In the genomic region with DNA sequence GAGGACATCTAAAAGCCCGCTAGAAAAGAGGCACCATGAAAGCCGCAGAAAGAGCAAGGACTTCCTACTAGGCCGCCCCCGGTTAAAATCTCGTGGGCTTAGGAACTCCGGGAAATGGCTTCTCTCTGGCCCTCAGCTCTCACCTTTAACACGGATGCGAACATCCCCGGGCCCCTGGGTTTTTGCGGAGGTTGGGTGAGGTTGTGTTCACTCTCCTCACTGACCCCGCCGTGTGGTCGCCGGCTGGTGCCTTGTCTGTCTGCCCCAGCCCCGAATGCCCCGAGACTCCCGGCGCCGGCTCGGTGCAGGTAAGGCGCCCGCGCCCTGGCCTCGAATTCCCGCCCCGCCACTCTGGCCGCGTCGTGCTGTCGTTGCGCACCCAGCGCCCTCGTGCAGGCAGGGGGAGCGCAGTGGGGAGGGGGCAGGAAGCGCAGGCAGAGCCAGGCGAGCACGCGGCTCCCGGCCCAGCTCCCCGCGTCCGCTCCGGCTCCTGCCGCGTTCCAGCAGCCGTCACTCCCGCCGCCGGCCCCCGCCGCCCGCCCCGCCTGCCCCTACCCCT, we compare ENCODE assay signal across 8 cellular contexts. TPM values are rescaled to one million over a fixed set of nuclear protein-coding genes. Genes with fewer than 3 reads are reported as not detected.
DNase-seq lines count a peak whose midpoint lies in the region; ATAC-seq and TF ChIP-seq lines count a peak whose summit lies in the region.

A gene (plus strand): TSS at position 437 of the 559 bp plus-strand sequence. CDS start 326 bp downstream, outside the sequence.

- H3K9me3 ChIP-seq in CD4-positive, alpha-beta memory T cell (ENCODE audit: control insufficient read depth in 1 of 2, low read length in 2 of 2): no peaks in the 10 kb centered on the region
- H3K9me3 ChIP-seq in psoas muscle: no peaks in the 10 kb centered on the region

- TF ChIP-seq CTCF in foreskin keratinocyte (conservative IDR thresholded peaks at IDR 0.05) (no peak), psoas muscle (IDR thresholded peaks at IDR 0.05) (no peak)

- peak within 1 kb of the TSS; percentile 85 for H3K27ac ChIP-seq in CD4-positive, alpha-beta memory T cell (ENCODE audit: low read depth, low read length)
- H3K27ac ChIP-seq in foreskin keratinocyte (no peak within 1 kb of the TSS), psoas muscle (peak within 1 kb of the TSS; percentile 16)

- CTCF ChIA-PET in CD4-positive, alpha-beta memory T cell (lab: Charles Lee; ENCODE audit: partially characterized antibody): interaction anchor here (0.6 to 3.6 kb wide), 11 partner anchors 10 to 228 kb away, joined by 3 to 15 read pairs (median 6); a partner anchor contains a TSS

- peak; percentile 72 to 80 (median 75) for DNase-seq in CD4-positive, alpha-beta memory T cell
- DNase-seq in NCI-H1930 (lab: John Stamatoyannopoulos, UW): peak; percentile 16 to 37
- peak; percentile 69 to 76 for DNase-seq in activated T-cell treated with anti-CD3 and anti-CD28 coated beads, Interleukin-2, amount 50 U/mL, for 48 hours
- no peak for DNase-seq in foreskin keratinocyte
- DNase-seq in psoas muscle: peak; percentile 19 to 73
- DNase-seq in OCI-M1 (lab: John Stamatoyannopoulos, UW): no peak
- DNase-seq in NCI-H1694 (lab: John Stamatoyannopoulos, UW): no peak

- peaks cover 54 to 78% (median 66%) of the 10 kb centered on the region in 4 donors for H3K4me1 Mint-ChIP-seq in CD4-positive, alpha-beta memory T cell

- peaks cover 0 to 16% of the 10 kb centered on the region in 2 donors for H3K36me3 Mint-ChIP-seq in CD4-positive, alpha-beta memory T cell

- H3K27me3 Mint-ChIP-seq in CD4-positive, alpha-beta memory T cell: no peaks in the 10 kb centered on the region

- peak within 1 kb of the TSS; percentile 60 to 75 for H3K4me3 ChIP-seq in CD4-positive, alpha-beta memory T cell (ENCODE audit: low read length in 2 of 2)
- H3K4me3 ChIP-seq in psoas muscle: peak within 1 kb of the TSS; percentile 69

- H3K9me3 Mint-ChIP-seq in CD4-positive, alpha-beta memory T cell: peaks cover 0 to 1% (median 0%) of the 10 kb centered on the region in 8 donors

- intact Hi-C loops in CD4-positive, alpha-beta memory T cell (cut with micrococcal nuclease): loop anchor here (1.0 to 5.0 kb wide), 4 partner anchors 30 to 229 kb away; a partner anchor contains a TSS
- intact Hi-C loops in psoas muscle (cut with DNase I): no loop called here

- H3K27ac Mint-ChIP-seq in CD4-positive, alpha-beta memory T cell: peak within 1 kb of the TSS; percentile 96 to 99 (median 97)

- peaks cover 68% of the 10 kb centered on the region for H3K4me1 ChIP-seq in CD4-positive, alpha-beta memory T cell (ENCODE audit: insufficient read depth, low read length)
- H3K4me1 ChIP-seq in foreskin keratinocyte (peaks cover 7% of the 10 kb centered on the region), psoas muscle (peaks cover 8% of the 10 kb centered on the region)

- H3K27me3 ChIP-seq in CD4-positive, alpha-beta memory T cell (ENCODE audit: insufficient read depth, low read length): no peaks in the 10 kb centered on the region
- H3K27me3 ChIP-seq in foreskin keratinocyte (peaks cover 36% of the 10 kb centered on the region), psoas muscle (ENCODE audit: insufficient read depth in 3 of 3, low read length in 2 of 3) (no peaks in the 10 kb centered on the region)

- H3K36me3 ChIP-seq in CD4-positive, alpha-beta memory T cell (ENCODE audit: insufficient read depth, low read length): no peaks in the 10 kb centered on the region
- no peaks in the 10 kb centered on the region for H3K36me3 ChIP-seq in psoas muscle (ENCODE audit: insufficient read depth in 1 of 2, low read depth in 1 of 2)

- ATAC-seq in foreskin keratinocyte (peak; percentile 59), psoas muscle (peak; percentile 64 to 78 (median 70)), HG03457 (IDR thresholded peaks at IDR 0.05; ENCODE audit: unreplicated experiment) (no peak)

- 10 to 16% (median 14%) methylated on average over 31 to 53 of the region's 53 CpGs for WGBS in psoas muscle, 3 donors

- POLR2A ChIA-PET in CD4-positive, alpha-beta memory T cell (lab: Charles Lee; ENCODE audit: partially characterized antibody): interaction anchor here (0.6 to 10.9 kb wide), 28 partner anchors 9 to 267 kb away, joined by 3 to 188 read pairs (median 7); a partner anchor contains a TSS

- peak within 1 kb of the TSS; percentile 90 to 96 (median 92) for H3K4me3 Mint-ChIP-seq in CD4-positive, alpha-beta memory T cell

RNA-seq across cellular contexts. Expression of the gene that starts here (rescaled TPM):
- 10 to 100 TPM; 64.8 to 75.6 TPM for total RNA-seq in CD4-positive, alpha-beta memory T cell
- polyA plus RNA-seq in CD4-positive, alpha-beta memory T cell: 1 to 10 TPM; 3.2 to 8.4 TPM
- not detected in 2 replicates for total RNA-seq in foreskin keratinocyte
- 0.10 TPM in 1 of 2 replicates, not detected in the other for polyA plus RNA-seq in foreskin keratinocyte
- total RNA-seq in psoas muscle: 1 to 10 TPM in 1 of 4 donors, under 1 TPM in 3; 0.19 to 1.6 (median 0.45) TPM
- under 1 TPM; 0.13 to 0.44 (median 0.25) TPM for polyA plus RNA-seq in psoas muscle

Comparison
In these comparisons a context has a peak if more than half of its experiments do, and no peak if none do; other contexts are left out.
1. RNA of the gene that starts here (total RNA-seq): 64.8 to 75.6 TPM in CD4-positive, alpha-beta memory T cell; 0.19 to 1.6 TPM in psoas muscle and not detected in foreskin keratinocyte; every median in the first group is over 10 times any median in the second.
2. Peak in ATAC-seq in foreskin keratinocyte; RNA of the gene not detected or under 1 TPM.
3. DNase-seq: peak in CD4-positive, alpha-beta memory T cell (5 of 5), NCI-H1930 (2 of 2), activated T-cell treated with anti-CD3 and anti-CD28 coated beads, Interleukin-2, amount 50 U/mL, for 48 hours (2 of 2) and psoas muscle (2 of 2); none in foreskin keratinocyte (0 of 2), OCI-M1 (single experiment) and NCI-H1694 (single experiment).